ENCODE assay signal across 7 cellular contexts in genomic region chr18:34858188-34858587, GRCh38.
"Had no signal": no experiment of that assay in that cellular context is flagged by ENCODE, and none has a peak within 500 bp of the region (broad histone marks: within the 10 kb centered on the region; RNA-seq: fewer than 3 reads in every experiment).

No MANE protein-coding gene starts in this region.

- DNase-seq: GM23248, GOT3, H7, HFFc6 had no signal

- H3K36me3 Mint-ChIP-seq: IgD-negative memory B cell had no signal

- H3K4me3 Mint-ChIP-seq: HFFc6, IgD-negative memory B cell had no signal

- H3K27ac Mint-ChIP-seq: HFFc6, IgD-negative memory B cell had no signal

- H3K9me3 Mint-ChIP-seq: HFFc6 had no signal

- ATAC-seq: HCT116, HepG2 had no signal
